Comparison of ENCODE assay signal across 8 cellular contexts in the genomic region with DNA sequence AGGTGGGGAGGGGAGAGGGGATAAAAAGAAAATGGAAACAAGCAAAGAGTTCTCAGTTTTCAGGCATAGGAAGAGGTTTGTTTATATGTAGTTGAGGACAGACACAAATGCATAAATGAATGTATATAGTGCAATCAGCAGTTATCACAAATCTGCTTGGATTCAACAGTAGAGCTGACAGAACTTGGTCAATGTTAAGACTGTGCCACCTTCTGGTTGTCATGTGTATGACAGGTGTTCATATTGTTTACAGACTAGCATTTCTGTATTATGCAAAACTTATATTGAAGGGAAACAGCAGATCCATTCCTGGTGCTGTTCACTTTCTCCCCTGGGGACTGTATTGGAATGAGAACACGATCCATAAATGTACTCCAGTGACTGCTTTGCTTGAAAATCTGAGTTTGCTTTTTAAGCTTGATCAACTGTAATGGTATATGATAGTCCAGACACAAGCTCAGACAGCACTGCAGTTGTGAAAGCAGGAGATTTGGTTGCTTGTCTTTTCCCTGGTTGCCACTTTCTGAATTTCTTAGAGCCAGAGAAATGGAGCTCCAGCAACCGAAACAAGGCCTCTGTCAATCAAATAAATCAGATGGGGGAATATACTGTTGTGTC.
DNase-seq lines count a peak whose midpoint lies in the region; ATAC-seq and TF ChIP-seq lines count a peak whose summit lies in the region.

No MANE protein-coding gene starts in this region.

- H3K27me3 Mint-ChIP-seq in activated T-cell treated with anti-CD3 and anti-CD28 coated beads, Interleukin-2, amount 50 U/mL, for 4 hours (ENCODE audit: low read depth) = peaks cover 15% of the 10 kb centered on the region

- WGBS in sigmoid colon, 2 donors = 20 to 39% methylated on average over 2 of the region's 2 CpGs

- H3K4me1 ChIP-seq in sigmoid colon = no peaks in the 10 kb centered on the region

- H3K4me1 Mint-ChIP-seq in activated T-cell treated with anti-CD3 and anti-CD28 coated beads, Interleukin-2, amount 50 U/mL, for 4 hours (ENCODE audit: low read depth) = no peaks in the 10 kb centered on the region

- H3K36me3 Mint-ChIP-seq in activated T-cell treated with anti-CD3 and anti-CD28 coated beads, Interleukin-2, amount 50 U/mL, for 4 hours (ENCODE audit: insufficient read depth) = no peaks in the 10 kb centered on the region

- H3K27ac ChIP-seq in sigmoid colon = no peak overlapping the region

- TF ChIP-seq POLR2A in sigmoid colon (IDR thresholded peaks at IDR 0.05) = no peak

- no peaks in the 10 kb centered on the region for H3K9me3 Mint-ChIP-seq in activated T-cell treated with anti-CD3 and anti-CD28 coated beads, Interleukin-2, amount 50 U/mL, for 4 hours

- no peaks in the 10 kb centered on the region for H3K9me3 ChIP-seq in sigmoid colon

- no peaks in the 10 kb centered on the region for H3K36me3 ChIP-seq in sigmoid colon

- no peak overlapping the region for H3K4me3 ChIP-seq in sigmoid colon

- no peak overlapping the region for H3K4me3 Mint-ChIP-seq in activated T-cell treated with anti-CD3 and anti-CD28 coated beads, Interleukin-2, amount 50 U/mL, for 4 hours

- peak; percentile 33 to 58 for DNase-seq in NCI-H524 (lab: John Stamatoyannopoulos, UW)
- no peak for DNase-seq in NCI-H524 treated with DMSO at 0.1 percent for 48 hours (lab: John Stamatoyannopoulos, UW)
- peak; percentile 71 for DNase-seq in NCI-H345 (lab: John Stamatoyannopoulos, UW)
- peak; percentile 5 for DNase-seq in activated T-cell treated with anti-CD3 and anti-CD28 coated beads, Interleukin-2, amount 50 U/mL, for 4 hours
- DNase-seq in head of caudate nucleus = peak in 26 of 42 donors; percentile 9 to 85 (median 51)
- no peak for DNase-seq in sigmoid colon

- intact Hi-C loops in head of caudate nucleus (cut with DNase I) = loop anchor here (5.0 kb wide), 1 partner anchor 841 kb away; no protein-coding TSS in a partner anchor
- intact Hi-C loops in sigmoid colon (cut with DNase I) = loop anchor here (1.0 kb wide), 1 partner anchor 841 kb away; no protein-coding TSS in a partner anchor

- no peaks in the 10 kb centered on the region for H3K27me3 ChIP-seq in sigmoid colon

- ATAC-seq in GM19395 (IDR thresholded peaks at IDR 0.05; ENCODE audit: unreplicated experiment) (peak; percentile 95), HG03280 (IDR thresholded peaks at IDR 0.05; ENCODE audit: unreplicated experiment) (peak; percentile 94)
- peak; percentile 41 to 63 for ATAC-seq in activated T-cell treated with anti-CD3 and anti-CD28 coated beads, Interleukin-2, amount 50 U/mL, for 4 hours

- peak in 3 of 4 experiments; percentile 46 to 55 (median 47) for TF ChIP-seq CTCF in sigmoid colon (IDR thresholded peaks at IDR 0.05)

- no peak for TF ChIP-seq EP300 in sigmoid colon (IDR thresholded peaks at IDR 0.05)

Comparison
In these comparisons a context has a peak if more than half of its experiments do, and no peak if none do; other contexts are left out.
1. DNase-seq: peak in NCI-H524 (2 of 2), NCI-H345 (single experiment), activated T-cell treated with anti-CD3 and anti-CD28 coated beads, Interleukin-2, amount 50 U/mL, for 4 hours (single experiment) and head of caudate nucleus (26 of 42); none in NCI-H524 treated with DMSO at 0.1 percent for 48 hours (single experiment) and sigmoid colon (single experiment).
2. Peak in every context shown above with its lines, with median percentiles within 50 percentile points of each other: ATAC-seq.